11 cellular contexts compared by ENCODE assay signal in genomic region chr9:12817702-12818101, GRCh38. TPM values are rescaled to one million over a fixed set of nuclear protein-coding genes. Genes with fewer than 3 reads are reported as not detected.
A peak's percentile ranks its signal among the peaks of the same experiment; 100 is the strongest.
DNase-seq lines count a peak whose midpoint lies in the region; ATAC-seq and TF ChIP-seq lines count a peak whose summit lies in the region.
"Had no signal": no experiment of that assay in that cellular context is flagged by ENCODE, and none has a peak within 500 bp of the region (broad histone marks: within the 10 kb centered on the region; RNA-seq: fewer than 3 reads in every experiment).

No MANE protein-coding gene starts in this region.

- no peaks in the 10 kb centered on the region for H3K36me3 ChIP-seq in thoracic aorta

- DNase-seq in DMS 273 (lab: John Stamatoyannopoulos, UW; ENCODE audit: unreplicated experiment) (peak; percentile 60), DMS 273 treated with DMSO at 0.1 percent for 48 hours (lab: John Stamatoyannopoulos, UW) (no peak), cardiac fibroblast (ENCODE audit: low read depth in 2 of 2) (peak; percentile 31 to 63), left kidney (ENCODE audit: low read depth, low spot score) (peak; percentile 71), thoracic aorta (ENCODE audit: low spot score) (no peak), G401 (ENCODE audit: low spot score) (no peak)
- DNase-seq: 8988T; activated effector memory CD4-positive, alpha-beta T cell treated with anti-CD3 and anti-CD28 coated beads, Interleukin-2, amount 50 U/mL, for 16 hours; T-helper 2 cell had no signal

- no peak overlapping the region for H3K4me3 ChIP-seq in cardiac fibroblast (replicated peaks in 1 of 2; ENCODE audit: low read depth in 2 of 2, low read length in 2 of 2)
- no peak overlapping the region for H3K4me3 ChIP-seq in thoracic aorta

- peaks cover 18 to 54% of the 10 kb centered on the region in 2 donors for H3K4me1 ChIP-seq in thoracic aorta (ENCODE audit: control insufficient read depth in 1 of 2, low read depth in 2 of 2)

- TF ChIP-seq CTCF in cardiac fibroblast (IDR thresholded peaks at IDR 0.05; ENCODE audit: low read depth, low read length): no peak
- no peak for TF ChIP-seq CTCF in thoracic aorta (IDR thresholded peaks at IDR 0.05)

- H3K27ac ChIP-seq in thoracic aorta: peak overlapping the region; percentile 53 to 77

- in situ Hi-C loops in G401 (cut with HindIII; ENCODE audit: low sequenced_read_pairs): no loop called here

- no peak for ATAC-seq in thoracic aorta (ENCODE audit: insufficient number of reproducible peaks, low FRiP score, low read depth)
- no peak for ATAC-seq in GM19463 (IDR thresholded peaks at IDR 0.05; ENCODE audit: unreplicated experiment)
- no peak for ATAC-seq in GM21825 (IDR thresholded peaks at IDR 0.05; ENCODE audit: unreplicated experiment)

- no peaks in the 10 kb centered on the region for H3K9me3 ChIP-seq in thoracic aorta

- H3K27me3 ChIP-seq in thoracic aorta (replicated peaks; ENCODE audit: insufficient read depth): no peaks in the 10 kb centered on the region

RNA-seq across cellular contexts. Expression of gene LURAP1L, which starts 42.9 kb away (rescaled TPM):
- total RNA-seq in thoracic aorta: 10 to 100 TPM; 10.3 to 14.7 TPM
- not detected in 2 replicates for total RNA-seq in G401 (2014; rRNA removed; shearing (Covaris generic))

Comparison
In these comparisons a context has a peak if more than half of its experiments do, and no peak if none do; other contexts are left out.
1. DNase-seq: peak in DMS 273 (single experiment), cardiac fibroblast (2 of 2) and left kidney (single experiment); none in DMS 273 treated with DMSO at 0.1 percent for 48 hours (single experiment), thoracic aorta (single experiment) and G401 (single experiment).
2. RNA of gene LURAP1L, which starts 42.9 kb away (total RNA-seq): 10.3 to 14.7 TPM in thoracic aorta; not detected in G401; every median in the first group is over 10 times any median in the second.